In the genomic region with DNA sequence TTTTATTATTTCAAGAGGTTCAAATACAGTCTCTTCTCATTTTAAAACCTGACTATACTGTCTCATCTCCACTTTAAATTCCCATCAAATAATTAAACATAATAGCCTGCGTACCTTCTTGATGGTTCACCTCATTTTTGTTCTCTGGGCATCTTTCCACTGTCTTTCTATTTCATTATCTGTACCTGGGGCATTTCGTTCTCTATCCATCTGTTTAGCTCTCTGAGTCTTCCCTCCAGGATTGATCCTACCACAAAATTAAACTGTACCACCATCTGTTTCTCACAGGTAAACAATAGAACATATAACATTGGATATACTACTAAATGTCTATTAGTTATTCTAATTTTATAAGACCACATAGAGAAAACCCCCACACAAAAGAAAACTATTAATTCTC, we compare ENCODE assay signal across 28 cellular contexts.
"Had no signal": no experiment of that assay in that cellular context is flagged by ENCODE, and none has a peak within 500 bp of the region (broad histone marks: within the 10 kb centered on the region; RNA-seq: fewer than 3 reads in every experiment).

No MANE protein-coding gene starts in this region.

- H3K9me3 ChIP-seq: lower lobe of right lung, pancreas, prostate gland, stomach, testis, tibial artery, upper lobe of right lung had no signal

- H3K27ac ChIP-seq: left lung, lower lobe of right lung, pancreas, prostate gland, skin epidermis, stomach, testis, tibial artery, upper lobe of right lung had no signal

- H3K4me3 ChIP-seq: left lung, lower lobe of right lung, pancreas, prostate gland, skin epidermis, stomach, testis, tibial artery, upper lobe of right lung had no signal

- DNase-seq: hypothalamus; immature natural killer cell; kidney; left colon; left lung; lower lobe of right lung; mammary epithelial cell; mesenchymal stem cell; naive thymus-derived CD8-positive, alpha-beta T cell; nucleus accumbens; pancreas; posterior cingulate gyrus; retina; right cardiac atrium; stimulated activated CD4-positive, alpha-beta T cell treated with anti-CD3 and anti-CD28 coated beads, Interleukin-12 subunit alpha, Interleukin-12 subunit beta, amount 100 ng/mL, for 4 hours; stimulated activated CD4-positive, alpha-beta T cell treated with anti-CD3 and anti-CD28 coated beads, Interleukin-15, amount 100 ng/mL, for 24 hours; stimulated activated CD4-positive, alpha-beta T cell treated with anti-CD3 and anti-CD28 coated beads, Interleukin-2, amount 100 ng/mL, for 24 hours; stimulated activated CD4-positive, alpha-beta T cell treated with anti-CD3 and anti-CD28 coated beads, Interleukin-4, amount 100 ng/mL, for 1 hour; stimulated activated naive B cell treated with anti-CD40 and anti-IgM and Interleukin-4, amounts not matched to agents 10 μg/mL and 1 μg/mL and 100 μg/mL, for 72 hours; stimulated activated naive CD8-positive, alpha-beta T cell treated with anti-CD3 and anti-CD28 coated beads, Interleukin-15, Interleukin-2, amounts not matched to agents 100 U/mL and 50 U/mL, for 24 hours; stomach; testis; tibial artery; trophoblast cell; upper lobe of right lung had no signal

- H3K4me1 ChIP-seq: left lung, lower lobe of right lung, pancreas, prostate gland, stomach, testis, tibial artery, upper lobe of right lung had no signal

- H3K27me3 ChIP-seq: left lung, pancreas, stomach, testis, tibial artery, upper lobe of right lung had no signal

- ATAC-seq: left colon; left lung; lower lobe of right lung; naive thymus-derived CD8-positive, alpha-beta T cell; pancreas; right cardiac atrium; sciatic nerve; stimulated activated naive B cell treated with anti-CD40 and anti-IgM and Interleukin-4, amounts not matched to agents 10 μg/mL and 1 μg/mL and 100 μg/mL, for 72 hours; stimulated activated naive CD8-positive, alpha-beta T cell treated with anti-CD3 and anti-CD28 coated beads, Interleukin-15, Interleukin-2, amounts not matched to agents 100 U/mL and 50 U/mL, for 24 hours; upper lobe of right lung had no signal

- H3K36me3 ChIP-seq: left lung, lower lobe of right lung, pancreas, prostate gland, stomach, tibial artery, upper lobe of right lung had no signal
